In the genomic region with DNA sequence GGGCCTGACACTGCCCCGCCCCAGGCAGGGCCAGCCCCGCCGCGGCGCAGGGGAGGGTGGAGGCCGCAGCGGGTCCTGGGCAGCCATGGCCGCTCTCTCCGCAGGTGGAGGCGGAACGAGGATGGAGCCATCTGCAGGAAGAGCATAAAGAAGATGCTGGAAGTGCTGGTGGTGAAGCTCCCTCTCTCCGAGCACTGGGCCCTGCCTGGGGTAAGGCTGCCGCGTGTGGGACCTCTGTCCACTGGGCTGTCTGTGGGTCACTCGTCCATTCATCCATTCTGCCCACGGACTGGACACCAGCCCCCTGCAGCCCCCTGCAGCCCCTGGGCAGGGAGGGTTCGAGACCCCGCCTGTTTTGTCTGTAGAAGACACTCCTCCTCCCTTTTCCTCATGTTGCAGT, we compare ENCODE assay signal across 17 cellular contexts.
"Had no signal": no experiment of that assay in that cellular context is flagged by ENCODE, and none has a peak within 500 bp of the region (broad histone marks: within the 10 kb centered on the region; RNA-seq: fewer than 3 reads in every experiment).

No MANE protein-coding gene starts in this region.

- H3K27me3 ChIP-seq: adrenal gland, cardiac muscle cell, testis, upper lobe of left lung had no signal

- H3K27me3 Mint-ChIP-seq: naive thymus-derived CD4-positive, alpha-beta T cell; stimulated activated naive CD8-positive, alpha-beta T cell treated with anti-CD3 and anti-CD28 coated beads, Interleukin-15, Interleukin-2, amounts not matched to agents 100 ng/mL and 50 ng/mL, for 24 hours had no signal

- H3K9ac ChIP-seq: parathyroid adenoma had no signal

- FAIRE-seq: colon, small intestine had no signal

- H3K27ac Mint-ChIP-seq: activated naive CD4-positive, alpha-beta T cell treated with anti-CD3 and anti-CD28 coated beads, Interleukin-2, amount 10 ng/mL, durations not matched to agents 7 days and 5 days; naive thymus-derived CD4-positive, alpha-beta T cell; stimulated activated naive CD8-positive, alpha-beta T cell treated with anti-CD3 and anti-CD28 coated beads, Interleukin-15, Interleukin-2, amounts not matched to agents 100 ng/mL and 50 ng/mL, for 24 hours had no signal

- ATAC-seq: activated CD4-positive, CD25-positive, alpha-beta regulatory T cell treated with anti-CD3 and anti-CD28 coated beads, Interleukin-2, amount 50 U/mL, for 24 hours; naive thymus-derived CD4-positive, alpha-beta T cell had no signal

- H3K79me2 ChIP-seq: parathyroid adenoma had no signal

- H3K9me3 ChIP-seq: adrenal gland, esophagus squamous epithelium, testis, upper lobe of left lung had no signal

- DNase-seq: activated CD4-positive, alpha-beta T cell treated with anti-CD3 and anti-CD28 coated beads, Interleukin-2, amount 50 U/mL, for 1 hour; activated CD8-positive, alpha-beta memory T cell treated with anti-CD3 and anti-CD28 coated beads for 24 hours; activated T-cell treated with anti-CD3 and anti-CD28 coated beads for 4 hours; esophagus squamous epithelium; hippocampal formation; naive thymus-derived CD4-positive, alpha-beta T cell; small intestine; testis had no signal

- H3K27ac ChIP-seq: adrenal gland, cardiac muscle cell, esophagus squamous epithelium, parathyroid adenoma, SK-N-MC, testis, upper lobe of left lung had no signal

- H3K4me3 ChIP-seq: adrenal gland, cardiac muscle cell, esophagus squamous epithelium, SK-N-MC, testis, upper lobe of left lung had no signal

- H3K4me3 Mint-ChIP-seq: activated naive CD4-positive, alpha-beta T cell treated with anti-CD3 and anti-CD28 coated beads, Interleukin-2, amount 10 ng/mL, durations not matched to agents 7 days and 5 days; naive thymus-derived CD4-positive, alpha-beta T cell; stimulated activated naive CD8-positive, alpha-beta T cell treated with anti-CD3 and anti-CD28 coated beads, Interleukin-15, Interleukin-2, amounts not matched to agents 100 ng/mL and 50 ng/mL, for 24 hours had no signal

- H2AFZ ChIP-seq: parathyroid adenoma had no signal

- H3K36me3 ChIP-seq: adrenal gland, cardiac muscle cell, esophagus squamous epithelium had no signal

- H3K9me3 Mint-ChIP-seq: activated naive CD4-positive, alpha-beta T cell treated with anti-CD3 and anti-CD28 coated beads, Interleukin-2, amount 10 ng/mL, durations not matched to agents 7 days and 5 days; stimulated activated naive CD8-positive, alpha-beta T cell treated with anti-CD3 and anti-CD28 coated beads, Interleukin-15, Interleukin-2, amounts not matched to agents 100 ng/mL and 50 ng/mL, for 24 hours had no signal

- H3K4me1 ChIP-seq: adrenal gland, parathyroid adenoma, testis had no signal

- H3K4me1 Mint-ChIP-seq: activated naive CD4-positive, alpha-beta T cell treated with anti-CD3 and anti-CD28 coated beads, Interleukin-2, amount 10 ng/mL, durations not matched to agents 7 days and 5 days had no signal
